ENCODE assay signal across 9 cellular contexts in the genomic region with DNA sequence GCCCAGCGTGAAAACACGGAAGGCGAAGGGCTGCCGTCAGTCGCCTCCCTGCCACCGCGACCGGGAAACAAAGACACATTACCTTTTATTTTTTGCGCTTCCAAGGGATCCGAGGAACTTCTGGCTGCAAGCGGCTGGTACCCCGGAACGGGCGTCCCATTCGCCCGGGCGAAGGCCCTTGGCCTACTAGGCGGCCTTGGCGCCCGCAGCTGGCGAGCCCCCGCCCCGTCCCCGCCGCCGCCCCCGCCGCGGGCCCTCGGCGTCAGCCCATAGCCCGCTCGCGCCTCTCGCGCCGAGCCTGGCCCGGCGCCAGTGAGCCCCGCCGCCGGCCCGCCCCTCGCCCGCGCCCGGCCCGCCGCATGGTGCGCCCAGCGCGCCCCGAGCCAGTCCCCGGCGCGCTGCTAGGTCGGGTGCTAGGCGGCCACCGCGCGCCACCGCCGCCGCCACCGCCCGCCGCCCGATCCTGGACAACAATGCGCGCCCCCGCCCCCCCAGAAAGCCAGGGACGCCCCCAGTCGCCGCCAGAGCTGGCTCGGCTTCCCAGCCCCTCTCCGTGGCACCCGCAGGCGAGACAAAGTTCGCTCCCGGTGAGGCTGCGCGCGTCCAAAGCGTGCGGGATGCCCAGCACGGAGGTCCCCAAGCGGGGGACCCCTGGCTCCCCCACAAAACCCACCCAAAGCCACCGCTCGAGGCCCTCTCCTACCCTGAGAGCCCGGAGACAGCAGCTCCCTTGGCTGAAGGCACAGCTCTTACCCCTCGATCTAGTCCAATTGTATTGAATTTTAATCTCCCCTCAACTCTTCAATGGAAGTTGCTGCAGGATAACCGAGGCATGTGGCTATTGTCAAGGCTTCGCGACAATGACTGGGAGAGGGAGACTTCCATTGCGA.
DNase-seq lines count a peak whose midpoint lies in the region; ATAC-seq, FAIRE-seq and TF ChIP-seq lines count a peak whose summit lies in the region.
"Had no signal": no experiment of that assay in that cellular context is flagged by ENCODE, and none has a peak within 500 bp of the region (broad histone marks: within the 10 kb centered on the region; RNA-seq: fewer than 3 reads in every experiment).

No MANE protein-coding gene starts in this region.

- no peak for FAIRE-seq in H54 (lab: Jason Lieb, UNC)
- FAIRE-seq: colon had no signal

- H3K9me3 ChIP-seq in iPS-15b (ENCODE audit: control insufficient read depth, insufficient read depth, low read length), result no peaks in the 10 kb centered on the region

- ATAC-seq in activated naive CD8-positive, alpha-beta T cell treated with anti-CD3 and anti-CD28 coated beads, Interleukin-2, amount 50 U/mL, for 24 hours, result peak; percentile 28
- ATAC-seq in HG03432 (IDR thresholded peaks at IDR 0.05; ENCODE audit: unreplicated experiment) (no peak), GM21381 (IDR thresholded peaks at IDR 0.05; ENCODE audit: unreplicated experiment) (no peak), GM18520 (IDR thresholded peaks at IDR 0.05; ENCODE audit: unreplicated experiment) (no peak)

- no peak for DNase-seq in AG04449 (ENCODE audit: low read depth, low spot score)
- DNase-seq in H54 (ENCODE audit: insufficient read length, low spot score), result peak; percentile 38
- peak; percentile 9 for DNase-seq in activated naive CD8-positive, alpha-beta T cell treated with anti-CD3 and anti-CD28 coated beads, Interleukin-2, amount 50 U/mL, for 24 hours

- H3K4me3 Mint-ChIP-seq in activated naive CD8-positive, alpha-beta T cell treated with anti-CD3 and anti-CD28 coated beads, Interleukin-2, amount 50 U/mL, for 24 hours, result peak overlapping the region; percentile 64

- no peak overlapping the region for H3K27ac Mint-ChIP-seq in activated naive CD8-positive, alpha-beta T cell treated with anti-CD3 and anti-CD28 coated beads, Interleukin-2, amount 50 U/mL, for 24 hours

- H3K4me1 ChIP-seq in iPS-15b (ENCODE audit: control insufficient read depth, insufficient read depth, low read length), result no peaks in the 10 kb centered on the region

- peaks cover 17% of the 10 kb centered on the region for H3K4me1 Mint-ChIP-seq in activated naive CD8-positive, alpha-beta T cell treated with anti-CD3 and anti-CD28 coated beads, Interleukin-2, amount 50 U/mL, for 24 hours

- peak overlapping the region; percentile 67 for H3K4me3 ChIP-seq in AG04449 (ENCODE audit: low read depth, low read length)
- H3K4me3 ChIP-seq in iPS-15b (ENCODE audit: low read depth, low read length), result peak overlapping the region; percentile 76
- H3K4me3 ChIP-seq in skin epidermis, result peak overlapping the region; percentile 26 to 42 (median 34)

- H3K36me3 ChIP-seq in iPS-15b (ENCODE audit: control insufficient read depth, insufficient read depth, low read length), result no peaks in the 10 kb centered on the region

- POLR2A ChIA-PET in AG04449 (lab: Yijun Ruan, JAX), result no interaction called here

- peak overlapping the region in 18 of 21 experiments; percentile 22 to 85 (median 64) for H3K27ac ChIP-seq in skin epidermis

- no peak for TF ChIP-seq CTCF in AG04449 (IDR thresholded peaks at IDR 0.05; ENCODE audit: insufficient read depth, low read length, missing control alignments)

- H3K9me3 Mint-ChIP-seq in activated naive CD8-positive, alpha-beta T cell treated with anti-CD3 and anti-CD28 coated beads, Interleukin-2, amount 50 U/mL, for 24 hours, result peaks cover 4% of the 10 kb centered on the region

- peaks cover 76% of the 10 kb centered on the region for H3K27me3 Mint-ChIP-seq in activated naive CD8-positive, alpha-beta T cell treated with anti-CD3 and anti-CD28 coated beads, Interleukin-2, amount 50 U/mL, for 24 hours

- H3K27me3 ChIP-seq in iPS-15b (ENCODE audit: control insufficient read depth, insufficient read depth, low read length), result peaks cover 38% of the 10 kb centered on the region

- peak overlapping the region; percentile 50 for H3K9ac ChIP-seq in iPS-15b (ENCODE audit: low read depth, low read length)

- CTCF ChIA-PET in AG04449 (lab: Yijun Ruan, JAX), result interaction anchor here (1.3 kb wide), 1 partner anchor 202 kb away, joined by 5 read pairs; no protein-coding TSS in a partner anchor

- no peaks in the 10 kb centered on the region for H3K36me3 Mint-ChIP-seq in activated naive CD8-positive, alpha-beta T cell treated with anti-CD3 and anti-CD28 coated beads, Interleukin-2, amount 50 U/mL, for 24 hours (ENCODE audit: low read depth)

- TF ChIP-seq POLR2A in H54 (IDR thresholded peaks at IDR 0.05; ENCODE audit: low read depth, low read length), result 0 out of 2 replicates have a peak, but pooled peaks have one; percentile 5
